Comparison of ENCODE assay signal across 25 cellular contexts in the genomic region with DNA sequence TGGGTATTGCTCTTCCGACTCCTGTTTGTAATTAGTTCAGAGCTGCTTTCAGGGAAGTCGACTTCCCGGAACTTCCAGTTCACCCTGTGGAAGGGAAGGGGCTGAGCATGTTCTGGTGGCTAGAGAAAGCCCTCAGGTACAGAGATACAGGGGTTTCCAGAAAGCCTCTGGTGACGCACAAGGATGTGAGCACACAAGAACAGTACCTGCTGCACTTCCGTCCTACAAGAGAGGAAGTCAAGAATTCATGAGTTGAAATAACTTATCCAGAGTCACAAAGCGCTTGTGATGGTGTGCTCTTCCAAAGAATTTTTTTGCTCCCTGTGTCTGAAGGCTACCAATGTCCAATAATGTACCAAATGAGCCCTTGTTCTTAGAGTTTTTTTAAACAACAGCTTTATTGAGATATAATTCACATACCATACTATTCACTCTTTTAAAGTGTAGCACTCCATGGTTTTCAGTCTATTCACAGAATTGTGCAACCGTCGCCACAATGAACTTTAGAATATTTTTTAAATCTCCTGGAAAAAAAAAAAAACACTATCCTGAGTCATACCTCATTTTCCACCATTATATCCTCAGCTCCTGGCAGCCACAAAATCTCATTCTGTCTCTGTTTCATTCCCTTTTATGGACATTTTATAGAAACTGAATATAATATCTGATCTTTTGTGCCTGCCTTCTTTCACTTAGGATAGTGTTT.
DNase-seq lines count a peak whose midpoint lies in the region; TF ChIP-seq lines count a peak whose summit lies in the region.
"Had no signal": no experiment of that assay in that cellular context is flagged by ENCODE, and none has a peak within 500 bp of the region (broad histone marks: within the 10 kb centered on the region; RNA-seq: fewer than 3 reads in every experiment).

No MANE protein-coding gene starts in this region.

- no TSS peak for BruUV-seq in OCI-LY7 (replicated peaks; lab: Mats Ljungman, UMichigan)

- POLR2A ChIA-PET in OCI-LY7 (lab: Charles Lee): interaction anchor here (0.7 kb wide), 1 partner anchor 30 kb away, joined by 4 read pairs; no protein-coding TSS in a partner anchor

- H3K27me3 ChIP-seq in Karpas-422 (ENCODE audit: low read length) (no peaks in the 10 kb centered on the region), osteoblast (ENCODE audit: insufficient read depth, low read length) (no peaks in the 10 kb centered on the region)
- H3K27me3 ChIP-seq: neutrophil, spleen, thyroid gland had no signal

- H3K27ac ChIP-seq in Karpas-422 (ENCODE audit: low read length): no peak overlapping the region
- H3K27ac ChIP-seq in osteoblast (ENCODE audit: low read depth, low read length): peak overlapping the region; percentile 26
- no peak overlapping the region for H3K27ac ChIP-seq in OCI-LY7 (ENCODE audit: low read depth, low read length, poor library complexity, severe bottlenecking)
- H3K27ac ChIP-seq: neutrophil, spleen, thyroid gland had no signal

- H4K20me1 ChIP-seq in Karpas-422 (ENCODE audit: insufficient read depth, low read depth, low read length) (no peaks in the 10 kb centered on the region), osteoblast (ENCODE audit: insufficient read depth, low read length) (no peaks in the 10 kb centered on the region), OCI-LY7 (ENCODE audit: insufficient read depth, low read length) (no peaks in the 10 kb centered on the region)

- DNase-seq in EL: peak; percentile 13
- DNase-seq in Karpas-422: peak; percentile 55
- peak; percentile 37 to 68 for DNase-seq in cardiac fibroblast (ENCODE audit: low read depth in 2 of 2)
- peak; percentile 38 for DNase-seq in osteoblast (ENCODE audit: insufficient read length, low spot score, missing footprints)
- DNase-seq in NCI-H2171 treated with DMSO at 0.1 percent for 48 hours (lab: John Stamatoyannopoulos, UW): no peak
- DNase-seq in DMS 273 treated with DMSO at 0.1 percent for 48 hours (lab: John Stamatoyannopoulos, UW): no peak
- DNase-seq in OCI-LY7 (ENCODE audit: low spot score): no peak
- DNase-seq: activated CD4-positive, alpha-beta T cell treated with anti-CD3 and anti-CD28 coated beads, Interleukin-2, amount 50 U/mL, for 48 hours; activated CD4-positive, CD25-positive, alpha-beta regulatory T cell; activated CD8-positive, alpha-beta memory T cell treated with anti-CD3 and anti-CD28 coated beads, Interleukin-2, amount 50 U/mL, for 48 hours; activated effector memory CD4-positive, alpha-beta T cell treated with anti-CD3 and anti-CD28 coated beads, Interleukin-2, amount 50 U/mL, for 16 hours; activated naive CD8-positive, alpha-beta T cell treated with anti-CD3 and anti-CD28 coated beads, Interleukin-2, amount 50 U/mL, for 24 hours; central memory CD4-positive, alpha-beta T cell; DMS79; NCI-H1436 treated with DMSO at 0.1 percent for 48 hours; NCI-H524; retina; RPMI8226; spleen; stimulated activated CD4-positive, alpha-beta T cell treated with anti-CD3 and anti-CD28 coated beads, Interleukin-4, amount 100 ng/mL, for 1 hour; stimulated activated naive CD4-positive, alpha-beta T cell; T1000; thyroid gland had no signal

- peak overlapping the region; percentile 27; the same call in 1 of the 2 replicates for H3K4me3 ChIP-seq in Karpas-422 (ENCODE audit: low read length)
- no peak overlapping the region for H3K4me3 ChIP-seq in cardiac fibroblast (replicated peaks in 1 of 2; ENCODE audit: low read depth in 2 of 2, low read length in 2 of 2)
- no peak overlapping the region for H3K4me3 ChIP-seq in osteoblast (ENCODE audit: insufficient read depth, low read length)
- no peak overlapping the region for H3K4me3 ChIP-seq in OCI-LY7 (ENCODE audit: low read depth, low read length, poor library complexity, severe bottlenecking)
- H3K4me3 ChIP-seq: GM23338, spleen, thyroid gland had no signal

- H2AFZ ChIP-seq in Karpas-422 (ENCODE audit: low read length): peak overlapping the region; percentile 80
- H2AFZ ChIP-seq in osteoblast (ENCODE audit: low read length): peak overlapping the region; percentile 39
- H2AFZ ChIP-seq in OCI-LY7 (ENCODE audit: low read length): no peak overlapping the region
- H2AFZ ChIP-seq: GM23338 had no signal

- H3K79me2 ChIP-seq in Karpas-422 (ENCODE audit: low read length) (no peaks in the 10 kb centered on the region), osteoblast (ENCODE audit: insufficient read depth, low read length) (no peaks in the 10 kb centered on the region), OCI-LY7 (ENCODE audit: insufficient read depth, low read depth, low read length) (no peaks in the 10 kb centered on the region)

- peaks cover 22% of the 10 kb centered on the region for H3K4me1 ChIP-seq in Karpas-422 (ENCODE audit: low read length)
- peaks cover 21% of the 10 kb centered on the region for H3K4me1 ChIP-seq in osteoblast (ENCODE audit: insufficient read depth, low read length)
- no peaks in the 10 kb centered on the region for H3K4me1 ChIP-seq in OCI-LY7 (ENCODE audit: insufficient read depth, low read length, poor library complexity, severe bottlenecking)
- H3K4me1 ChIP-seq: spleen, thyroid gland had no signal

- no peaks in the 10 kb centered on the region; the same call in 1 of the 2 replicates for H3K9me2 ChIP-seq in Karpas-422 (replicated peaks; ENCODE audit: insufficient read depth, low read length)
- H3K9me2 ChIP-seq in OCI-LY7 (ENCODE audit: insufficient read depth, low read length): no peaks in the 10 kb centered on the region

- H3K9ac ChIP-seq in Karpas-422 (ENCODE audit: low read length): 0 out of 2 replicates have a peak overlapping the region, but pooled peaks have one; percentile 30

- H3K9me3 ChIP-seq in Karpas-422 (ENCODE audit: low read length) (no peaks in the 10 kb centered on the region), osteoblast (ENCODE audit: low read depth, low read length) (no peaks in the 10 kb centered on the region), OCI-LY7 (ENCODE audit: low read length) (no peaks in the 10 kb centered on the region)
- H3K9me3 ChIP-seq: neutrophil, thyroid gland had no signal

- TF ChIP-seq CTCF in cardiac fibroblast (IDR thresholded peaks at IDR 0.05; ENCODE audit: low read depth, low read length) (no peak), osteoblast (IDR thresholded peaks at IDR 0.05; ENCODE audit: extremely low read depth, low read depth, low read length) (no peak), OCI-LY7 (conservative IDR thresholded peaks at IDR 0.05; ENCODE audit: low read length) (no peak)

- intact Hi-C loops in OCI-LY7 (cut with micrococcal nuclease; ENCODE audit: unreplicated experiment): no loop called here

- H3K36me3 ChIP-seq in Karpas-422 (ENCODE audit: insufficient read depth, low read length) (no peaks in the 10 kb centered on the region), osteoblast (ENCODE audit: insufficient read depth, low read length) (no peaks in the 10 kb centered on the region), OCI-LY7 (ENCODE audit: insufficient read depth, low read length) (no peaks in the 10 kb centered on the region)
- H3K36me3 ChIP-seq: neutrophil, spleen, thyroid gland had no signal

- H3K4me2 ChIP-seq in Karpas-422 (ENCODE audit: low read depth, low read length, poor library complexity, severe bottlenecking): peak overlapping the region; percentile 32
- no peak overlapping the region for H3K4me2 ChIP-seq in osteoblast (ENCODE audit: insufficient read depth, low read length)
- no peak overlapping the region for H3K4me2 ChIP-seq in OCI-LY7 (ENCODE audit: low read length)
- H3K4me2 ChIP-seq: GM23338 had no signal

- CTCF ChIA-PET in OCI-LY7 (lab: Charles Lee; ENCODE audit: unreplicated experiment): no interaction called here

Comparison
In these comparisons a context has a peak if more than half of its experiments do, and no peak if none do; other contexts are left out.
1. DNase-seq: peak in EL (single experiment), Karpas-422 (single experiment), cardiac fibroblast (2 of 2) and osteoblast (single experiment); none in NCI-H2171 treated with DMSO at 0.1 percent for 48 hours (single experiment), DMS 273 treated with DMSO at 0.1 percent for 48 hours (single experiment) and OCI-LY7 (single experiment).